1 cellular context compared by ENCODE assay signal in genomic region chr6:44060622-44061374, GRCh38.
TF ChIP-seq lines count a peak whose summit lies in the region.

No MANE protein-coding gene starts in this region.

TF ChIP-seq in K562, 482 proteins besides CTCF, POLR2A, EP300 and RAD21 (continued from another document):
- TF ChIP-seq ZFP91 (CRISPR knock-in tag; IDR thresholded peaks at IDR 0.05) (0 out of 2 replicates have a peak, but pooled peaks have one; percentile 22), GTF3C2 (IDR thresholded peaks at IDR 0.05; ENCODE audit: borderline replicate concordance, extremely low read depth, insufficient read length) (no peak), TGIF2 (CRISPR knock-in tag; IDR thresholded peaks at IDR 0.05) (no peak), ZNF780A (CRISPR knock-in tag; IDR thresholded peaks at IDR 0.05) (no peak), XRCC5 (IDR thresholded peaks at IDR 0.05; ENCODE audit: low read depth, low read length) (no peak), MYC (IDR thresholded peaks at IDR 0.05; ENCODE audit: low read depth, low read length) (no peak), MYC (CRISPR knock-in tag; IDR thresholded peaks at IDR 0.05; ENCODE audit: borderline replicate concordance, low read depth) (no peak), FOXO4 (CRISPR knock-in tag; IDR thresholded peaks at IDR 0.05) (no peak), ZNF583 (CRISPR knock-in tag; IDR thresholded peaks at IDR 0.05) (0 out of 2 replicates have a peak, but pooled peaks have one; percentile 29), POU5F1 (IDR thresholded peaks at IDR 0.05; ENCODE audit: borderline replicate concordance, low read depth, low read length, partially characterized antibody) (no peak), ZNF280A (IDR thresholded peaks at IDR 0.05; ENCODE audit: low read depth, partially characterized antibody) (no peak), CBFB (CRISPR knock-in tag; IDR thresholded peaks at IDR 0.05) (no peak), NCOA1 (IDR thresholded peaks at IDR 0.05; ENCODE audit: low read depth) (no peak), NFIC (IDR thresholded peaks at IDR 0.05) (peak; percentile 62), CCNT2 (IDR thresholded peaks at IDR 0.05; ENCODE audit: borderline replicate concordance, extremely low read depth, insufficient read length, low read depth, low read length) (no peak), ZNF551 (CRISPR knock-in tag; IDR thresholded peaks at IDR 0.05) (no peak), SRSF7 (optimal IDR thresholded peaks at IDR 0.05; ENCODE audit: low read depth, low read length) (no peak), IRF2 (CRISPR knock-in tag; IDR thresholded peaks at IDR 0.05) (no peak), HDAC1 (IDR thresholded peaks at IDR 0.05) (no peak), ZNF212 (CRISPR knock-in tag; IDR thresholded peaks at IDR 0.05) (no peak), MCM7 (IDR thresholded peaks at IDR 0.05) (no peak), ZNF324 (CRISPR knock-in tag; IDR thresholded peaks at IDR 0.05) (no peak), SP1 (CRISPR knock-in tag; IDR thresholded peaks at IDR 0.05) (no peak), TAF15 (IDR thresholded peaks at IDR 0.05; ENCODE audit: low read depth, low read length) (no peak)
